In the genomic region with DNA sequence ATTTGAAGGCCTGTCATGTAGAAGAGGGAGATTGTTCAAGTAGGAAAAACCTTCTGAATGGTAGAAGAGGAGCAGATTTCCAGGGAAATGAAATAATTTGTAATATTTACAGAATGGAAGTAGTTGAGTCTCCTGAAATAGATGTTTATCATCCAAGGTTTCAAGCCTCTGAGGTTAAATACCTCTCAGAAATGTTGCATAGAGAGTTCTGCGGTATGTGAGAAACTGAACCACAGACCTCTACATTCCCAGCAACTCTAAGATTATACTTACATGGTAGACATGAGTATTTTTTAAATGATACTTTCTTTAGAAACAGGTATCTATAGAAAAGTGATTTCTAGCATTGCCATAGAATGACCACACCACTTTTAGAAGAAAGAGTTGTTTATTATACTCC, we compare ENCODE assay signal across 17 cellular contexts.
"Had no signal": no experiment of that assay in that cellular context is flagged by ENCODE, and none has a peak within 500 bp of the region (broad histone marks: within the 10 kb centered on the region; RNA-seq: fewer than 3 reads in every experiment).

No MANE protein-coding gene starts in this region.

- DNase-seq: activated CD4-positive, alpha-beta memory T cell treated with anti-CD3 and anti-CD28 coated beads for 36 hours; activated CD4-positive, CD25-positive, alpha-beta regulatory T cell treated with anti-CD3 and anti-CD28 coated beads, Interleukin-2, amount 50 U/mL, for 72 hours; activated effector memory CD4-positive, alpha-beta T cell treated with anti-CD3 and anti-CD28 coated beads, Interleukin-2, amount 50 U/mL, for 16 hours; activated T-cell treated with anti-CD3 and anti-CD28 coated beads, Interleukin-2, amount 50 U/mL, for 48 hours; adrenal gland; effector memory CD4-positive, alpha-beta T cell; head of caudate nucleus; immature natural killer cell; left colon; retina; stimulated activated CD4-positive, alpha-beta T cell treated with anti-CD3 and anti-CD28 coated beads, Interleukin-15, amount 100 ng/mL, for 24 hours; stimulated activated CD4-positive, alpha-beta T cell treated with anti-CD3 and anti-CD28 coated beads, Interleukin-4, amount 100 ng/mL, for 1 hour; stimulated activated naive B cell treated with anti-CD40 and anti-IgM and Interleukin-4, amounts not matched to agents 10 μg/mL and 1 μg/mL and 100 μg/mL, for 72 hours; thyroid gland had no signal

- FAIRE-seq: frontal cortex had no signal

- H3K9ac ChIP-seq: neural progenitor cell had no signal

- H3K4me2 ChIP-seq: neural progenitor cell had no signal

- H3K4me1 ChIP-seq: adrenal gland, neural progenitor cell, thyroid gland had no signal

- H3K36me3 ChIP-seq: adrenal gland, neural progenitor cell, thyroid gland had no signal

- H2AFZ ChIP-seq: neural progenitor cell had no signal

- ATAC-seq: left colon; stimulated activated naive B cell treated with anti-CD40 and anti-IgM and Interleukin-4, amounts not matched to agents 10 μg/mL and 1 μg/mL and 100 μg/mL, for 72 hours had no signal

- H3K27ac ChIP-seq: adrenal gland, neural progenitor cell, thyroid gland had no signal

- H3K27me3 ChIP-seq: adrenal gland, neural progenitor cell, thyroid gland had no signal

- H3K4me3 ChIP-seq: adrenal gland, lung, neural progenitor cell, thyroid gland had no signal

- H3K9me3 ChIP-seq: thyroid gland had no signal
